ENCODE assay signal across 11 cellular contexts in the genomic region with DNA sequence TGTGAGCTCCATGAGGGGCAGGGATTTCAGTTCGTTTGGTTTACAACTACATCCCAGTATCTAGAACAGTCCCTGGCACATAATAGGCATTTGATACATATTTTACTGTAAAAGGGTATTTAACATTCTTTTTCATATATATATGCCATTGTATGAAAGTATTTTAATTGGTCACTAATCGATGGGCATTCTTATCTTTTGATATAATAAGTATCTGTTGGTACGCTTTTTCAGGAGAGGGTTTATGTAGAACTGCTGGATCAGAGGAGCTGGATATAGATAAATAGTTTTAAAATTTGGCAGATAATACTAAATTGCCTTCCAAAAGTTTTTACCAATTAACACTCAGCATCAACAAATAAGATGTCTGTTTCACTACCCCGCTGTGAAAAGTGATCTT. TPM values are rescaled to one million over a fixed set of nuclear protein-coding genes. Genes with fewer than 3 reads are reported as not detected.
A peak's percentile ranks its signal among the peaks of the same experiment; 100 is the strongest.
DNase-seq lines count a peak whose midpoint lies in the region; ATAC-seq and TF ChIP-seq lines count a peak whose summit lies in the region.
"Had no signal": no experiment of that assay in that cellular context is flagged by ENCODE, and none has a peak within 500 bp of the region (broad histone marks: within the 10 kb centered on the region; RNA-seq: fewer than 3 reads in every experiment).

No MANE protein-coding gene starts in this region.

- H3K23ac ChIP-seq in mesenchymal stem cell (ENCODE audit: low read length in 2 of 2): no peak overlapping the region

- no peak overlapping the region for H2AK5ac ChIP-seq in mesenchymal stem cell (ENCODE audit: low read length, severe bottlenecking)

- H3K4me2 ChIP-seq in mammary epithelial cell (ENCODE audit: insufficient read depth, low read depth, low read length) (peak overlapping the region; percentile 99), mesenchymal stem cell (ENCODE audit: low read length, poor library complexity, severe bottlenecking) (peak overlapping the region; percentile 71)

- in situ Hi-C loops in mammary epithelial cell (cut with MboI; ENCODE audit: low sequenced_read_pairs in 2 of 2): no loop called here

- H3K79me1 ChIP-seq in mesenchymal stem cell (replicated peaks; ENCODE audit: low read length, poor library complexity, severe bottlenecking): no peaks in the 10 kb centered on the region

- H4K91ac ChIP-seq in mesenchymal stem cell (ENCODE audit: low read length): no peak overlapping the region

- no peak overlapping the region for H2BK5ac ChIP-seq in mesenchymal stem cell (ENCODE audit: low read depth, low read length, poor library complexity, severe bottlenecking)

- H3K27ac ChIP-seq in mammary epithelial cell (ENCODE audit: insufficient read depth, low read depth, low read length) (no peak overlapping the region), mesenchymal stem cell (ENCODE audit: low read length, poor library complexity, severe bottlenecking) (peak overlapping the region; percentile 88), upper lobe of right lung (peak overlapping the region; percentile 90)

- H3K9me3 ChIP-seq in mammary epithelial cell (replicated peaks; ENCODE audit: insufficient read depth, low read length) (no peaks in the 10 kb centered on the region), mesenchymal stem cell (ENCODE audit: control insufficient read depth, low read length) (no peaks in the 10 kb centered on the region), upper lobe of right lung (no peaks in the 10 kb centered on the region)

- intact Hi-C loops in mammary epithelial cell (cut with micrococcal nuclease) (loop anchor here (1.0 to 5.0 kb wide), 3 partner anchors 93 to 240 kb away; partner anchors contain the start of genes CCPG1 and PIERCE2), upper lobe of right lung (cut with DNase I) (no loop called here)

- peak overlapping the region; percentile 93 for H3K9ac ChIP-seq in mammary epithelial cell (ENCODE audit: insufficient read depth, low read length)
- H3K9ac ChIP-seq in mesenchymal stem cell (ENCODE audit: low read length): peak overlapping the region; percentile 97

- H3K4ac ChIP-seq in mesenchymal stem cell (ENCODE audit: low read depth in 1 of 2, low read length in 2 of 2): no peak overlapping the region

- 19% methylated on average over 4 of the region's 4 CpGs for WGBS in mammary epithelial cell (ENCODE audit: low coverage, missing lambda C conversion rate)
- 92% methylated on average over 2 of the region's 4 CpGs for WGBS in mesenchymal stem cell

- H3K79me2 ChIP-seq in mammary epithelial cell (ENCODE audit: insufficient read depth, low read length): peaks cover 40% of the 10 kb centered on the region

- no peak overlapping the region for H2BK12ac ChIP-seq in mesenchymal stem cell (ENCODE audit: low read length in 2 of 2)

- no peak overlapping the region for H2BK120ac ChIP-seq in mesenchymal stem cell (ENCODE audit: low read depth, low read length)

- no peak overlapping the region for H3K14ac ChIP-seq in mesenchymal stem cell (ENCODE audit: low read length in 2 of 2)

- H2AFZ ChIP-seq in mammary epithelial cell (ENCODE audit: low read depth, low read length): peak overlapping the region; percentile 94
- no peak overlapping the region for H2AFZ ChIP-seq in mesenchymal stem cell (ENCODE audit: low read depth, low read length)

- peaks cover 2% of the 10 kb centered on the region for H4K20me1 ChIP-seq in mammary epithelial cell (ENCODE audit: insufficient read depth, low read length)

- ATAC-seq in upper lobe of right lung: no peak

- H3K18ac ChIP-seq in mesenchymal stem cell (ENCODE audit: low read depth in 1 of 2, low read length in 2 of 2): no peak overlapping the region

- H3K4me1 ChIP-seq in mammary epithelial cell (ENCODE audit: insufficient read depth, low read length) (peaks cover 13% of the 10 kb centered on the region), mesenchymal stem cell (ENCODE audit: control insufficient read depth, insufficient read depth, low read depth, low read length) (peaks cover 1% of the 10 kb centered on the region), upper lobe of right lung (peaks cover 22% of the 10 kb centered on the region)

- dilution Hi-C loops in mammary epithelial cell (cut with HindIII; ENCODE audit: low sequenced_read_pairs): no loop called here

- H3K27me3 ChIP-seq in mammary epithelial cell (ENCODE audit: insufficient read depth, low read length): no peaks in the 10 kb centered on the region
- H3K27me3 ChIP-seq in mesenchymal stem cell (ENCODE audit: control insufficient read depth in 1 of 2, insufficient read depth in 1 of 2, low read length in 2 of 2): no peaks in the 10 kb centered on the region
- H3K27me3 ChIP-seq in upper lobe of right lung: no peaks in the 10 kb centered on the region

- CTCF ChIA-PET in mammary epithelial cell (lab: Charles Lee; ENCODE audit: low non-redundant PET): interaction anchor here (0.6 kb wide), 3 partner anchors 22 to 462 kb away, joined by 4 to 19 read pairs (median 7); no protein-coding TSS in a partner anchor

- DNase-seq in NCI-H2227 treated with DMSO at 0.1 percent for 48 hours (lab: John Stamatoyannopoulos, UW): peak; percentile 14
- DNase-seq in NCI-H2227 (lab: John Stamatoyannopoulos, UW; ENCODE audit: unreplicated experiment): no peak
- DNase-seq in mammary epithelial cell: no peak
- DNase-seq in mesenchymal stem cell: no peak
- DNase-seq in upper lobe of right lung: no peak
- DNase-seq in NCI-H748 treated with DMSO at 0.1 percent for 48 hours (lab: John Stamatoyannopoulos, UW): no peak
- no peak for DNase-seq in activated T-cell treated with anti-CD3 and anti-CD28 coated beads, Interleukin-2, amount 50 U/mL, for 1 hour
- DNase-seq in SIG-M5 treated with dmso at 0.1 percent for 504 hours (lab: John Stamatoyannopoulos, UW; ENCODE audit: unreplicated experiment): no peak
- DNase-seq: 8988T; activated CD8-positive, alpha-beta memory T cell treated with anti-CD3 and anti-CD28 coated beads, Interleukin-2, amount 50 U/mL, for 48 hours; stimulated activated CD4-positive, alpha-beta T cell treated with anti-CD3 and anti-CD28 coated beads, Interleukin-2, amount 100 ng/mL, for 24 hours had no signal

- H4K8ac ChIP-seq in mesenchymal stem cell (ENCODE audit: low read length): no peak overlapping the region

- H3K36me3 ChIP-seq in mammary epithelial cell (ENCODE audit: insufficient read depth, low read length) (peaks cover 4% of the 10 kb centered on the region), mesenchymal stem cell (ENCODE audit: control insufficient read depth in 1 of 2, insufficient read depth in 2 of 2, low read depth in 1 of 2, low read length in 2 of 2) (peaks cover 0 to 6% of the 10 kb centered on the region in 2 experiments), upper lobe of right lung (peaks cover 1% of the 10 kb centered on the region)

- H3K4me3 ChIP-seq in mammary epithelial cell (replicated peaks in 1 of 3; ENCODE audit: insufficient read depth in 1 of 3, low read depth in 2 of 3, low read length in 3 of 3): peak overlapping the region; percentile 65 to 97 (median 89)
- peak overlapping the region in 1 of 2 experiments; percentile 97 for H3K4me3 ChIP-seq in mesenchymal stem cell (ENCODE audit: insufficient read depth in 1 of 2, low read depth in 1 of 2, low read length in 2 of 2)
- peak overlapping the region; percentile 81 for H3K4me3 ChIP-seq in upper lobe of right lung

- no peak for TF ChIP-seq CTCF in mammary epithelial cell (conservative IDR thresholded peaks at IDR 0.05 in 1 of 2, IDR thresholded peaks at IDR 0.05 in 1 of 2; ENCODE audit: extremely low read depth in 1 of 2, insufficient read depth in 1 of 2, low read depth in 1 of 2, low read length in 2 of 2)
- TF ChIP-seq CTCF in upper lobe of right lung (IDR thresholded peaks at IDR 0.05): no peak

- BruUV-seq in mammary epithelial cell (replicated peaks; lab: Mats Ljungman, UMichigan): no TSS peak

- H2BK15ac ChIP-seq in mesenchymal stem cell (ENCODE audit: low read depth, poor library complexity, severe bottlenecking): no peak overlapping the region

RNA-seq across cellular contexts. Expression of gene RSL24D1, which starts 1.0 kb away (rescaled TPM):
- total RNA-seq in mammary epithelial cell (100 to 1,000 TPM in 1 of 2 donors, 10 to 100 TPM in 1; 94.7 to 114 TPM), upper lobe of right lung (62.1 TPM)
- 36.4 TPM for polyA plus RNA-seq in mammary epithelial cell
- polyA minus RNA-seq in mammary epithelial cell: 33.3 TPM
- 65.7 TPM for polyA plus RNA-seq in mesenchymal stem cell (2013, experiment 1 of 2)
- 67.0 TPM for polyA plus RNA-seq in mesenchymal stem cell (2013, experiment 2 of 2)
